1 cellular context compared by ENCODE assay signal in the genomic region with DNA sequence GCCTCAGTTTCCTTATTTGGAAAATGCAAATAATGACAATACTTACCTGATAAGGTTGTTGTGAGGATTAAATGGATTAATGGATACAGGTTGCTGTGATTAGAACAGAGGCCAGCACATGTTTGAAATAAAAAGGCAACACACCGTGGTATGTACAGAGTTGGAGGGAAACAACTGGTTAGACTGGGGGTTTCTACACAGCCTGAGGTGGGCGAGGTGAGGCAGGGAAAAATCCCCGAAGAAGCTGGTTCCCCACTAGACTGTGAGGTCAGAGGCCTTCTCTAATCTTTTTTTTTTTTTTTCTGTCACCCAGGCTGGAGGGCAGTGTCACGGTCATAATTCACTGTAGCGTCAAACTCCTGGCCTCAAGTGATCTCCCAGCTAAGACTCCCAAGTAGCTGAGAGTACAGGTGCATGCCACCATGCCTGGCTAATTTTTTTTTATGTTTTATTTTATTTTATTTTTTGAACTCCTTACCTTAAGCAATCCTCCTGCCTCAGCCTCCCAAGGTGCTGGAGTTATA.
TF ChIP-seq lines count a peak whose summit lies in the region.

No MANE protein-coding gene starts in this region.

TF ChIP-seq in K562, 482 proteins besides CTCF, POLR2A, EP300 and RAD21:
- TF ChIP-seq, protein P1, sequence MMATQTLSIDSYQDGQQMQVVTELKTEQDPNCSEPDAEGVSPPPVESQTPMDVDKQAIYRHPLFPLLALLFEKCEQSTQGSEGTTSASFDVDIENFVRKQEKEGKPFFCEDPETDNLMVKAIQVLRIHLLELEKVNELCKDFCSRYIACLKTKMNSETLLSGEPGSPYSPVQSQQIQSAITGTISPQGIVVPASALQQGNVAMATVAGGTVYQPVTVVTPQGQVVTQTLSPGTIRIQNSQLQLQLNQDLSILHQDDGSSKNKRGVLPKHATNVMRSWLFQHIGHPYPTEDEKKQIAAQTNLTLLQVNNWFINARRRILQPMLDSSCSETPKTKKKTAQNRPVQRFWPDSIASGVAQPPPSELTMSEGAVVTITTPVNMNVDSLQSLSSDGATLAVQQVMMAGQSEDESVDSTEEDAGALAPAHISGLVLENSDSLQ (IDR thresholded peaks at IDR 0.05) = peak; percentile 63
- TF ChIP-seq SRSF7 (optimal IDR thresholded peaks at IDR 0.05; ENCODE audit: low read depth, low read length) = no peak
- TF ChIP-seq, protein P2, sequence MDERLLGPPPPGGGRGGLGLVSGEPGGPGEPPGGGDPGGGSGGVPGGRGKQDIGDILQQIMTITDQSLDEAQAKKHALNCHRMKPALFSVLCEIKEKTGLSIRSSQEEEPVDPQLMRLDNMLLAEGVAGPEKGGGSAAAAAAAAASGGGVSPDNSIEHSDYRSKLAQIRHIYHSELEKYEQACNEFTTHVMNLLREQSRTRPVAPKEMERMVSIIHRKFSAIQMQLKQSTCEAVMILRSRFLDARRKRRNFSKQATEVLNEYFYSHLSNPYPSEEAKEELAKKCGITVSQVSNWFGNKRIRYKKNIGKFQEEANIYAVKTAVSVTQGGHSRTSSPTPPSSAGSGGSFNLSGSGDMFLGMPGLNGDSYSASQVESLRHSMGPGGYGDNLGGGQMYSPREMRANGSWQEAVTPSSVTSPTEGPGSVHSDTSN (CRISPR knock-in tag; IDR thresholded peaks at IDR 0.05; ENCODE audit: low read depth) = no peak
- TF ChIP-seq, protein P2 (tag; conservative IDR thresholded peaks at IDR 0.05; ENCODE audit: low read depth) = peak; percentile 69
- no peak for TF ChIP-seq CHAMP1 (IDR thresholded peaks at IDR 0.05)
- TF ChIP-seq ZNF384 (IDR thresholded peaks at IDR 0.05; ENCODE audit: low read depth, low read length) = peak; percentile 65
- peak; percentile 76 for TF ChIP-seq MEIS2 (IDR thresholded peaks at IDR 0.05; ENCODE audit: partially characterized antibody)
- no peak for TF ChIP-seq HSF4 (CRISPR knock-in tag; IDR thresholded peaks at IDR 0.05; ENCODE audit: borderline replicate concordance)
